In genomic region chr7:131330299-131330698, GRCh38 we compare ENCODE assay signal across 9 cellular contexts. TPM values are rescaled to one million over a fixed set of nuclear protein-coding genes. Genes with fewer than 3 reads are reported as not detected.
DNase-seq lines count a peak whose midpoint lies in the region; TF ChIP-seq lines count a peak whose summit lies in the region.
"Had no signal": no experiment of that assay in that cellular context is flagged by ENCODE, and none has a peak within 500 bp of the region (broad histone marks: within the 10 kb centered on the region; RNA-seq: fewer than 3 reads in every experiment).

No MANE protein-coding gene starts in this region.

- H3F3A ChIP-seq in PC-9 (ENCODE audit: insufficient read depth, low read depth) (no peaks in the 10 kb centered on the region; the same call in none of the 2 replicates), smooth muscle cell (ENCODE audit: low read depth) (no peaks in the 10 kb centered on the region)

- WGBS in smooth muscle cell (ENCODE audit: low lambda C conversion rate) = 82% methylated on average over 4 of the region's 4 CpGs

- H4K20me1 ChIP-seq in PC-9 (ENCODE audit: insufficient read depth) = no peaks in the 10 kb centered on the region
- peaks cover 64% of the 10 kb centered on the region for H4K20me1 ChIP-seq in smooth muscle cell (ENCODE audit: low read depth)

- peaks cover 22% of the 10 kb centered on the region for H3K36me3 ChIP-seq in PC-9 (ENCODE audit: low read depth)
- H3K36me3 ChIP-seq in smooth muscle cell (ENCODE audit: low read depth) = no peaks in the 10 kb centered on the region

- CTCF ChIA-PET in PC-9 (lab: Charles Lee) = no interaction called here

- H3K4me3 ChIP-seq in PC-9 = peak overlapping the region; percentile 91; the same call in 1 of the 2 replicates
- H3K4me3 ChIP-seq in epithelial cell of proximal tubule (ENCODE audit: low read depth, low read length) = peak overlapping the region; percentile 18
- peak overlapping the region; percentile 94 for H3K4me3 ChIP-seq in smooth muscle cell

- peaks cover 8% of the 10 kb centered on the region for H3K9me3 Mint-ChIP-seq in T-helper 1 cell treated with Interleukin-12 subunit alpha and Interleukin-12 subunit beta and Interleukin-4 antibody, amounts not matched to agents 30 μg/mL and 1 μg/mL, for 36 hours

- H3K9me3 ChIP-seq in PC-9 (ENCODE audit: insufficient read depth, low read depth) (peaks cover 13% of the 10 kb centered on the region), smooth muscle cell (replicated peaks; ENCODE audit: low read depth) (no peaks in the 10 kb centered on the region)

- H3K27me3 ChIP-seq in PC-9 (ENCODE audit: insufficient read depth, low read depth) (no peaks in the 10 kb centered on the region), smooth muscle cell (ENCODE audit: low read depth) (no peaks in the 10 kb centered on the region)

- H2AFZ ChIP-seq in PC-9 (no peak overlapping the region), smooth muscle cell (ENCODE audit: low read depth) (no peak overlapping the region)

- no peak overlapping the region for H3K27ac Mint-ChIP-seq in T-helper 1 cell treated with Interleukin-12 subunit alpha and Interleukin-12 subunit beta and Interleukin-4 antibody, amounts not matched to agents 30 μg/mL and 1 μg/mL, for 36 hours

- H3K9me2 ChIP-seq in PC-9 (ENCODE audit: insufficient read depth) = no peaks in the 10 kb centered on the region

- TF ChIP-seq CTCF in PC-9 (conservative IDR thresholded peaks at IDR 0.05) = no peak
- TF ChIP-seq CTCF in epithelial cell of proximal tubule (conservative IDR thresholded peaks at IDR 0.05; ENCODE audit: low read depth, low read length) = no peak
- TF ChIP-seq CTCF in smooth muscle cell (IDR thresholded peaks at IDR 0.05; ENCODE audit: borderline replicate concordance, insufficient read depth, poor library complexity, severe bottlenecking) = no peak

- peaks cover 45% of the 10 kb centered on the region for H3K4me1 Mint-ChIP-seq in T-helper 1 cell treated with Interleukin-12 subunit alpha and Interleukin-12 subunit beta and Interleukin-4 antibody, amounts not matched to agents 30 μg/mL and 1 μg/mL, for 36 hours (ENCODE audit: low read depth)

- H3K4me3 Mint-ChIP-seq in T-helper 1 cell treated with Interleukin-12 subunit alpha and Interleukin-12 subunit beta and Interleukin-4 antibody, amounts not matched to agents 30 μg/mL and 1 μg/mL, for 36 hours = peak overlapping the region; percentile 36

- H3K36me3 Mint-ChIP-seq in T-helper 1 cell treated with Interleukin-12 subunit alpha and Interleukin-12 subunit beta and Interleukin-4 antibody, amounts not matched to agents 30 μg/mL and 1 μg/mL, for 36 hours (ENCODE audit: low read depth) = peaks cover 16% of the 10 kb centered on the region

- H3K4me2 ChIP-seq in PC-9 = peak overlapping the region; percentile 95
- H3K4me2 ChIP-seq in smooth muscle cell = peak overlapping the region; percentile 95

- DNase-seq in T-helper 1 cell = no peak
- no peak for DNase-seq in PC-9
- DNase-seq in epithelial cell of proximal tubule (ENCODE audit: low read depth) = no peak
- DNase-seq in smooth muscle cell (lab: John Stamatoyannopoulos, UW; ENCODE audit: unreplicated experiment) = no peak
- DNase-seq in dedifferentiated amniotic fluid mesenchymal stem cell (ENCODE audit: extremely low spot score) = no peak
- DNase-seq in activated effector memory CD4-positive, alpha-beta T cell treated with anti-CD3 and anti-CD28 coated beads, Interleukin-2, amount 50 U/mL, for 16 hours = no peak
- no peak for DNase-seq in central memory CD4-positive, alpha-beta T cell
- DNase-seq: NCI-H146 had no signal

- peaks cover 46% of the 10 kb centered on the region for H3K4me1 ChIP-seq in PC-9 (replicated peaks; ENCODE audit: insufficient read depth)
- H3K4me1 ChIP-seq in smooth muscle cell (ENCODE audit: low read depth) = peaks cover 23% of the 10 kb centered on the region

- H3K27me3 Mint-ChIP-seq in T-helper 1 cell treated with Interleukin-12 subunit alpha and Interleukin-12 subunit beta and Interleukin-4 antibody, amounts not matched to agents 30 μg/mL and 1 μg/mL, for 36 hours (ENCODE audit: low read depth) = no peaks in the 10 kb centered on the region

- intact Hi-C loops in PC-9 (cut with micrococcal nuclease; ENCODE audit: unreplicated experiment) = no loop called here

- POLR2A ChIA-PET in PC-9 (lab: Charles Lee; ENCODE audit: unreplicated experiment) = no interaction called here

- peak overlapping the region; percentile 7 for H3K9ac ChIP-seq in smooth muscle cell (ENCODE audit: low read depth)

- BruUV-seq in PC-9 (replicated peaks; lab: Mats Ljungman, UMichigan) = no TSS peak

- H3K27ac ChIP-seq in PC-9 (peak overlapping the region; percentile 17; the same call in 1 of the 2 replicates), smooth muscle cell (ENCODE audit: low read depth) (peak overlapping the region; percentile 10)

- peaks cover 91% of the 10 kb centered on the region for H3K79me2 ChIP-seq in PC-9 (ENCODE audit: low read depth)
- peaks cover 74% of the 10 kb centered on the region for H3K79me2 ChIP-seq in smooth muscle cell (ENCODE audit: low read depth)

RNA-seq across cellular contexts. Expression of gene MKLN1, which starts 2.6 kb away (rescaled TPM):
- total RNA-seq in PC-9 (2021) (60.1 and 61.1 TPM in 2 replicates), epithelial cell of proximal tubule (14.7 and 15.2 TPM in 2 replicates), smooth muscle cell (45.3 and 55.5 TPM in 2 replicates)
- 26.3 and 26.8 TPM in 2 replicates for polyA plus RNA-seq in smooth muscle cell

Comparison
In these comparisons a context has a peak if more than half of its experiments do, and no peak if none do; other contexts are left out.
1. H3K4me3 ChIP-seq: peak in every context shown above with its lines; median percentile 94 in smooth muscle cell; 91 in PC-9; 18 in epithelial cell of proximal tubule.